ENCODE assay signal across 25 cellular contexts in the genomic region with DNA sequence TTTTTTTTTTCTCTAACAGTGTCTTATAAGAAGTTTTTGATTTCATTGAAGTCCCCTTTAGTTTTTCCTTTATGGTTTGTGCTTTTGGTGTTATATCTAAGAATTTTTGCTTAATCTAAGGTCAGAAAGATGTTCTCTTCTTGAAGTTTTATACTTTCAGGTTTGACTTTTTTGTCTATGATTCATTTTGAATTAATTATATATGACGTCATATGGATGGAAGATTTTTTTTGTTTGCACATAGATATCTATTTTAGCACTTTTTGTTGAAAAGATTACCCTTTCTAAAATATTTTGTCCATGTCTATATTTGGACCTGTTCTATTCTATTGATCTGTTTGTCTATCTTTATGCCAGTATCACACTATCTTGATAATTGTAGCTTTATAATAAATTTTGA. TPM values are rescaled to one million over a fixed set of nuclear protein-coding genes. Genes with fewer than 3 reads are reported as not detected.
DNase-seq lines count a peak whose midpoint lies in the region; ATAC-seq and TF ChIP-seq lines count a peak whose summit lies in the region.
"Had no signal": no experiment of that assay in that cellular context is flagged by ENCODE, and none has a peak within 500 bp of the region (broad histone marks: within the 10 kb centered on the region; RNA-seq: fewer than 3 reads in every experiment).

No MANE protein-coding gene starts in this region.

- peaks cover 52% of the 10 kb centered on the region for H3K4me1 ChIP-seq in CD4-positive, alpha-beta memory T cell (ENCODE audit: insufficient read depth, low read length)
- H3K4me1 ChIP-seq: Caco-2 had no signal

- no peak overlapping the region for H3K4me3 ChIP-seq in CD4-positive, alpha-beta memory T cell (ENCODE audit: low read length in 2 of 2)
- H3K4me3 ChIP-seq: Peyer's patch, SJSA1 had no signal

- no peak for DNase-seq in activated CD8-positive, alpha-beta T cell treated with anti-CD3 and anti-CD28 coated beads for 36 hours
- no peak for DNase-seq in activated CD8-positive, alpha-beta T cell treated with anti-CD3 and anti-CD28 coated beads, Interleukin-2, amount 10 ng/mL, durations not matched to agents 7 days and 5 days
- DNase-seq in CD4-positive, alpha-beta memory T cell, result no peak
- DNase-seq in T-cell, result no peak
- no peak for DNase-seq in memory B cell (ENCODE audit: low spot score in 2 of 2)
- DNase-seq in globus pallidus (ENCODE audit: low spot score), result no peak
- no peak for DNase-seq in endothelial cell (ENCODE audit: low spot score)
- DNase-seq: 8988T; AML-193; C1 segment of cervical spinal cord; Caco-2; DMS 273 treated with DMSO at 0.1 percent for 48 hours; DMS79 treated with DMSO at 0.1 percent for 48 hours; H7; HFFc6; NCI-H1092 treated with DMSO at 0.1 percent for 48 hours; NCI-H1436 treated with DMSO at 0.1 percent for 48 hours; NCI-H1930; NCI-H510A; NCI-H748 treated with DMSO at 0.1 percent for 48 hours; NK-92 treated with Interleukin-12 subunit alpha and Interleukin-12 subunit beta, amount 100 ng/mL, for 24 hours; Peyer's patch had no signal

- H3K27ac ChIP-seq in CD4-positive, alpha-beta memory T cell (ENCODE audit: low read depth, low read length), result no peak overlapping the region
- H3K27ac ChIP-seq: HL-60, KMS-11, Peyer's patch, SJSA1 had no signal

- H3K9me3 ChIP-seq in CD4-positive, alpha-beta memory T cell (ENCODE audit: control insufficient read depth in 1 of 2, low read length in 2 of 2), result no peaks in the 10 kb centered on the region
- H3K9me3 ChIP-seq: Caco-2, Peyer's patch, SJSA1 had no signal

- peaks cover 47% of the 10 kb centered on the region for H3K4me1 Mint-ChIP-seq in activated CD8-positive, alpha-beta T cell treated with anti-CD3 and anti-CD28 coated beads for 36 hours (ENCODE audit: low read depth)
- H3K4me1 Mint-ChIP-seq in activated CD8-positive, alpha-beta T cell treated with anti-CD3 and anti-CD28 coated beads, Interleukin-2, amount 10 ng/mL, durations not matched to agents 7 days and 5 days (ENCODE audit: low read depth), result peaks cover 41% of the 10 kb centered on the region
- peaks cover 42 to 68% (median 57%) of the 10 kb centered on the region in 4 donors for H3K4me1 Mint-ChIP-seq in CD4-positive, alpha-beta memory T cell
- H3K4me1 Mint-ChIP-seq in T-cell, result peaks cover 57 to 65% (median 64%) of the 10 kb centered on the region in 3 donors
- H3K4me1 Mint-ChIP-seq in memory B cell, result peaks cover 33% of the 10 kb centered on the region
- H3K4me1 Mint-ChIP-seq in endothelial cell (ENCODE audit: unreplicated experiment), result peaks cover 10% of the 10 kb centered on the region

- H3K36me3 Mint-ChIP-seq in activated CD8-positive, alpha-beta T cell treated with anti-CD3 and anti-CD28 coated beads for 36 hours (ENCODE audit: low read depth), result peaks cover 20% of the 10 kb centered on the region
- H3K36me3 Mint-ChIP-seq in activated CD8-positive, alpha-beta T cell treated with anti-CD3 and anti-CD28 coated beads, Interleukin-2, amount 10 ng/mL, durations not matched to agents 7 days and 5 days (ENCODE audit: low read depth), result peaks cover 27% of the 10 kb centered on the region
- H3K36me3 Mint-ChIP-seq in CD4-positive, alpha-beta memory T cell, result peaks cover 29 to 33% of the 10 kb centered on the region in 2 donors
- peaks cover 27% of the 10 kb centered on the region for H3K36me3 Mint-ChIP-seq in T-cell
- H3K36me3 Mint-ChIP-seq in memory B cell, result peaks cover 15% of the 10 kb centered on the region
- peaks cover 5% of the 10 kb centered on the region for H3K36me3 Mint-ChIP-seq in endothelial cell (ENCODE audit: low read depth, unreplicated experiment)

- no peaks in the 10 kb centered on the region for H3K9me3 Mint-ChIP-seq in activated CD8-positive, alpha-beta T cell treated with anti-CD3 and anti-CD28 coated beads for 36 hours
- H3K9me3 Mint-ChIP-seq in activated CD8-positive, alpha-beta T cell treated with anti-CD3 and anti-CD28 coated beads, Interleukin-2, amount 10 ng/mL, durations not matched to agents 7 days and 5 days (ENCODE audit: insufficient read depth), result no peaks in the 10 kb centered on the region
- no peaks in the 10 kb centered on the region for H3K9me3 Mint-ChIP-seq in CD4-positive, alpha-beta memory T cell
- H3K9me3 Mint-ChIP-seq in T-cell (no peaks in the 10 kb centered on the region), memory B cell (peaks cover 2% of the 10 kb centered on the region), endothelial cell (ENCODE audit: unreplicated experiment) (peaks cover 4% of the 10 kb centered on the region)
- H3K9me3 Mint-ChIP-seq: HFFc6 had no signal

- CTCF ChIA-PET in activated CD8-positive, alpha-beta T cell treated with anti-CD3 and anti-CD28 coated beads for 36 hours (lab: Charles Lee), result interaction anchor here (1.1 to 1.8 kb wide), 2 partner anchors 11 to 58 kb away, joined by 4 to 6 read pairs; no protein-coding TSS in a partner anchor
- CTCF ChIA-PET in activated CD8-positive, alpha-beta T cell treated with anti-CD3 and anti-CD28 coated beads, Interleukin-2, amount 10 ng/mL, durations not matched to agents 7 days and 5 days (lab: Charles Lee), result no interaction called here
- CTCF ChIA-PET in CD4-positive, alpha-beta memory T cell (lab: Charles Lee; ENCODE audit: partially characterized antibody), result interaction anchor here (0.7 kb wide), 1 partner anchor 141 kb away, joined by 3 read pairs; no protein-coding TSS in a partner anchor
- CTCF ChIA-PET in T-cell (lab: Charles Lee), result interaction anchor here in 1 of 2 donors (0.6 kb wide), 1 partner anchor 1578 kb away, joined by 5 read pairs; no protein-coding TSS in a partner anchor

- H3K27me3 Mint-ChIP-seq in activated CD8-positive, alpha-beta T cell treated with anti-CD3 and anti-CD28 coated beads for 36 hours, result no peaks in the 10 kb centered on the region
- no peaks in the 10 kb centered on the region for H3K27me3 Mint-ChIP-seq in activated CD8-positive, alpha-beta T cell treated with anti-CD3 and anti-CD28 coated beads, Interleukin-2, amount 10 ng/mL, durations not matched to agents 7 days and 5 days (ENCODE audit: low read depth)
- no peaks in the 10 kb centered on the region for H3K27me3 Mint-ChIP-seq in CD4-positive, alpha-beta memory T cell
- H3K27me3 Mint-ChIP-seq in T-cell (no peaks in the 10 kb centered on the region), memory B cell (no peaks in the 10 kb centered on the region), endothelial cell (ENCODE audit: unreplicated experiment) (peaks cover 3% of the 10 kb centered on the region)

- ATAC-seq in activated CD8-positive, alpha-beta T cell treated with anti-CD3 and anti-CD28 coated beads for 36 hours, result no peak
- no peak for ATAC-seq in activated CD8-positive, alpha-beta T cell treated with anti-CD3 and anti-CD28 coated beads, Interleukin-2, amount 10 ng/mL, durations not matched to agents 7 days and 5 days
- ATAC-seq in T-cell (replicated peaks in 1 of 4) (no peak), memory B cell (ENCODE audit: low read depth) (no peak)

- intact Hi-C loops in activated CD8-positive, alpha-beta T cell treated with anti-CD3 and anti-CD28 coated beads for 36 hours (cut with micrococcal nuclease), result no loop called here
- intact Hi-C loops in CD4-positive, alpha-beta memory T cell (cut with micrococcal nuclease), result no loop called here

- POLR2A ChIA-PET in activated CD8-positive, alpha-beta T cell treated with anti-CD3 and anti-CD28 coated beads for 36 hours (lab: Charles Lee), result interaction anchor here (1.1 kb wide), 1 partner anchor 33 kb away, joined by 3 read pairs; no protein-coding TSS in a partner anchor
- POLR2A ChIA-PET in activated CD8-positive, alpha-beta T cell treated with anti-CD3 and anti-CD28 coated beads, Interleukin-2, amount 10 ng/mL, durations not matched to agents 7 days and 5 days (lab: Charles Lee), result no interaction called here
- POLR2A ChIA-PET in CD4-positive, alpha-beta memory T cell (lab: Charles Lee; ENCODE audit: partially characterized antibody), result interaction anchor here (0.6 kb wide), 1 partner anchor 167 kb away, joined by 3 read pairs; no protein-coding TSS in a partner anchor
- POLR2A ChIA-PET in T-cell (lab: Charles Lee), result interaction anchor here in 1 of 2 donors (0.7 kb wide), 1 partner anchor 28 kb away, joined by 4 read pairs; no protein-coding TSS in a partner anchor

- TF ChIP-seq CTCF in activated CD8-positive, alpha-beta T cell treated with anti-CD3 and anti-CD28 coated beads for 36 hours (IDR thresholded peaks at IDR 0.05), result no peak
- no peak for TF ChIP-seq CTCF in endothelial cell (IDR thresholded peaks at IDR 0.05; ENCODE audit: unreplicated experiment)

- no peak overlapping the region for H3K4me3 Mint-ChIP-seq in activated CD8-positive, alpha-beta T cell treated with anti-CD3 and anti-CD28 coated beads for 36 hours
- H3K4me3 Mint-ChIP-seq in activated CD8-positive, alpha-beta T cell treated with anti-CD3 and anti-CD28 coated beads, Interleukin-2, amount 10 ng/mL, durations not matched to agents 7 days and 5 days, result no peak overlapping the region
- peak overlapping the region in 3 of 8 donors; percentile 42 to 53 (median 47) for H3K4me3 Mint-ChIP-seq in CD4-positive, alpha-beta memory T cell
- H3K4me3 Mint-ChIP-seq in T-cell, result no peak overlapping the region
- H3K4me3 Mint-ChIP-seq in memory B cell, result no peak overlapping the region
- H3K4me3 Mint-ChIP-seq in endothelial cell (ENCODE audit: unreplicated experiment), result no peak overlapping the region
- H3K4me3 Mint-ChIP-seq: HFFc6 had no signal

- H3K27me3 ChIP-seq in CD4-positive, alpha-beta memory T cell (ENCODE audit: insufficient read depth, low read length), result no peaks in the 10 kb centered on the region
- H3K27me3 ChIP-seq: Peyer's patch, SJSA1 had no signal

- peaks cover 3% of the 10 kb centered on the region for H3K36me3 ChIP-seq in CD4-positive, alpha-beta memory T cell (ENCODE audit: insufficient read depth, low read length)
- H3K36me3 ChIP-seq: Peyer's patch, SJSA1 had no signal

- peak overlapping the region; percentile 80 for H3K27ac Mint-ChIP-seq in activated CD8-positive, alpha-beta T cell treated with anti-CD3 and anti-CD28 coated beads for 36 hours
- no peak overlapping the region for H3K27ac Mint-ChIP-seq in activated CD8-positive, alpha-beta T cell treated with anti-CD3 and anti-CD28 coated beads, Interleukin-2, amount 10 ng/mL, durations not matched to agents 7 days and 5 days
- peak overlapping the region; percentile 45 to 88 (median 76) for H3K27ac Mint-ChIP-seq in CD4-positive, alpha-beta memory T cell
- H3K27ac Mint-ChIP-seq in T-cell (peak overlapping the region; percentile 50 to 64), memory B cell (peak overlapping the region; percentile 45), endothelial cell (ENCODE audit: unreplicated experiment) (no peak overlapping the region)
- H3K27ac Mint-ChIP-seq: HFFc6 had no signal

RNA-seq across cellular contexts. Expression of a gene that starts 16.3 kb away (rescaled TPM):
- 10 to 100 TPM; 28.2 to 29.8 TPM for total RNA-seq in activated CD8-positive, alpha-beta T cell treated with anti-CD3 and anti-CD28 coated beads for 36 hours
- 10 to 100 TPM; 31.5 to 34.7 TPM for total RNA-seq in activated CD8-positive, alpha-beta T cell treated with anti-CD3 and anti-CD28 coated beads, Interleukin-2, amount 10 ng/mL, durations not matched to agents 7 days and 5 days
- total RNA-seq in CD4-positive, alpha-beta memory T cell, result 10 to 100 TPM; 34.8 to 36.3 TPM
- 10 to 100 TPM; 57.5 to 58.8 TPM for polyA plus RNA-seq in CD4-positive, alpha-beta memory T cell
- total RNA-seq in T-cell (10 to 100 TPM; 33.1 to 42.2 (median 35.5) TPM), endothelial cell (ENCODE audit: unreplicated experiment) (32.5 TPM)

Comparison
In these comparisons a context has a peak if more than half of its experiments do, and no peak if none do; other contexts are left out.
1. H3K27ac Mint-ChIP-seq: peak in activated CD8-positive, alpha-beta T cell treated with anti-CD3 and anti-CD28 coated beads for 36 hours (single experiment), CD4-positive, alpha-beta memory T cell (7 of 7), T-cell (2 of 2) and memory B cell (single experiment); none in activated CD8-positive, alpha-beta T cell treated with anti-CD3 and anti-CD28 coated beads, Interleukin-2, amount 10 ng/mL, durations not matched to agents 7 days and 5 days (single experiment) and endothelial cell (single experiment).